In genomic region chr16:69563605-69564580, GRCh38 we compare ENCODE assay signal across 8 cellular contexts. TPM values are rescaled to one million over a fixed set of nuclear protein-coding genes. Genes with fewer than 3 reads are reported as not detected.
DNase-seq lines count a peak whose midpoint lies in the region; ATAC-seq and TF ChIP-seq lines count a peak whose summit lies in the region.

No MANE protein-coding gene starts in this region.

- DNase-seq in Daoy (ENCODE audit: low read depth) (peak; percentile 43), LoVo (ENCODE audit: low spot score) (peak; percentile 13), endodermal cell (peak; percentile 72), retina (peak; percentile 39), GM19240 (ENCODE audit: insufficient read length, low spot score) (no peak), left cardiac atrium (no peak)
- DNase-seq in activated CD4-positive, alpha-beta T cell treated with anti-CD3 and anti-CD28 coated beads, Interleukin-2, amount 10 ng/mL, durations not matched to agents 24 days and 14 days = peak; percentile 85

- intact Hi-C loops in activated CD4-positive, alpha-beta T cell treated with anti-CD3 and anti-CD28 coated beads, Interleukin-2, amount 10 ng/mL, durations not matched to agents 24 days and 14 days (cut with micrococcal nuclease) = loop anchor here (1.0 to 10.0 kb wide), 10 partner anchors 34 to 719 kb away; partner anchors contain the start of genes COG8, CYB5B, NIP7 and PDF
- intact Hi-C loops in left cardiac atrium (cut with DNase I) = loop anchor here (10.0 kb wide), 4 partner anchors 69 to 159 kb away; no protein-coding TSS in a partner anchor

- H3K27ac Mint-ChIP-seq in activated CD4-positive, alpha-beta T cell treated with anti-CD3 and anti-CD28 coated beads, Interleukin-2, amount 10 ng/mL, durations not matched to agents 24 days and 14 days = peak overlapping the region; percentile 99
- peak overlapping the region; percentile 90 for H3K27ac Mint-ChIP-seq in endodermal cell

- WGBS in endodermal cell (ENCODE audit: insufficient coverage in 1 of 2, insufficient read length in 1 of 2), 2 experiments = 24 to 50% methylated on average over 7 to 13 of the region's 13 CpGs

- H3K4me1 ChIP-seq in endodermal cell (ENCODE audit: control insufficient read depth, insufficient read depth, low read length) = peaks cover 8% of the 10 kb centered on the region

- H3K4me3 Mint-ChIP-seq in activated CD4-positive, alpha-beta T cell treated with anti-CD3 and anti-CD28 coated beads, Interleukin-2, amount 10 ng/mL, durations not matched to agents 24 days and 14 days = peak overlapping the region; percentile 86
- H3K4me3 Mint-ChIP-seq in endodermal cell = peak overlapping the region; percentile 94

- TF ChIP-seq CTCF in endodermal cell (conservative IDR thresholded peaks at IDR 0.05) = no peak

- H3K9ac ChIP-seq in endodermal cell (ENCODE audit: extremely low read depth, low read length, poor library complexity, severe bottlenecking) = no peak overlapping the region

- peaks cover 16% of the 10 kb centered on the region for H3K36me3 Mint-ChIP-seq in activated CD4-positive, alpha-beta T cell treated with anti-CD3 and anti-CD28 coated beads, Interleukin-2, amount 10 ng/mL, durations not matched to agents 24 days and 14 days (ENCODE audit: low read depth)
- no peaks in the 10 kb centered on the region for H3K36me3 Mint-ChIP-seq in endodermal cell (ENCODE audit: low read depth)

- no peaks in the 10 kb centered on the region for H3K9me3 Mint-ChIP-seq in activated CD4-positive, alpha-beta T cell treated with anti-CD3 and anti-CD28 coated beads, Interleukin-2, amount 10 ng/mL, durations not matched to agents 24 days and 14 days
- H3K9me3 Mint-ChIP-seq in endodermal cell = no peaks in the 10 kb centered on the region

- peaks cover 5% of the 10 kb centered on the region for H3K36me3 ChIP-seq in endodermal cell (ENCODE audit: control insufficient read depth, insufficient read depth, low read length)

- H3K9me3 ChIP-seq in endodermal cell (ENCODE audit: control insufficient read depth, low read length) = no peaks in the 10 kb centered on the region

- no peaks in the 10 kb centered on the region for H3K27me3 ChIP-seq in endodermal cell (ENCODE audit: control insufficient read depth, insufficient read depth, low read length, poor library complexity, severe bottlenecking)

- no peaks in the 10 kb centered on the region for H3K27me3 Mint-ChIP-seq in activated CD4-positive, alpha-beta T cell treated with anti-CD3 and anti-CD28 coated beads, Interleukin-2, amount 10 ng/mL, durations not matched to agents 24 days and 14 days
- H3K27me3 Mint-ChIP-seq in endodermal cell (ENCODE audit: insufficient read depth) = no peaks in the 10 kb centered on the region

- H3K4me3 ChIP-seq in endodermal cell (ENCODE audit: low read length) = peak overlapping the region; percentile 57

- peak; percentile 42 for ATAC-seq in GM21737 (IDR thresholded peaks at IDR 0.05; ENCODE audit: unreplicated experiment)
- no peak for ATAC-seq in left cardiac atrium

- H3K4me1 Mint-ChIP-seq in activated CD4-positive, alpha-beta T cell treated with anti-CD3 and anti-CD28 coated beads, Interleukin-2, amount 10 ng/mL, durations not matched to agents 24 days and 14 days = peaks cover 35% of the 10 kb centered on the region
- peaks cover 23% of the 10 kb centered on the region for H3K4me1 Mint-ChIP-seq in endodermal cell

- H3K27ac ChIP-seq in endodermal cell (ENCODE audit: low read depth, low read length) = no peak overlapping the region

RNA-seq across cellular contexts. Expression of gene NFAT5, which starts 1.9 kb away (rescaled TPM):
- 1.7 and 2.3 TPM in 2 replicates for total RNA-seq in Daoy (2014; rRNA removed; shearing (Covaris generic))
- total RNA-seq in activated CD4-positive, alpha-beta T cell treated with anti-CD3 and anti-CD28 coated beads, Interleukin-2, amount 10 ng/mL, durations not matched to agents 24 days and 14 days = 46.3 and 54.6 TPM in 2 replicates
- total RNA-seq in endodermal cell (10 to 100 TPM; 38.8 to 40.3 TPM), left cardiac atrium (10 to 100 TPM; 19.7 to 23.6 TPM)
- polyA plus RNA-seq in endodermal cell (2013, experiment 1 of 2) = 16.0 TPM
- polyA plus RNA-seq in endodermal cell (2013, experiment 2 of 2) = 18.5 TPM

Comparison
In these comparisons a context has a peak if more than half of its experiments do, and no peak if none do; other contexts are left out.
1. DNase-seq: peak in Daoy (single experiment), LoVo (single experiment), activated CD4-positive, alpha-beta T cell treated with anti-CD3 and anti-CD28 coated beads, Interleukin-2, amount 10 ng/mL, durations not matched to agents 24 days and 14 days (single experiment), endodermal cell (single experiment) and retina (single experiment); none in GM19240 (single experiment) and left cardiac atrium (single experiment).